In the genomic region with DNA sequence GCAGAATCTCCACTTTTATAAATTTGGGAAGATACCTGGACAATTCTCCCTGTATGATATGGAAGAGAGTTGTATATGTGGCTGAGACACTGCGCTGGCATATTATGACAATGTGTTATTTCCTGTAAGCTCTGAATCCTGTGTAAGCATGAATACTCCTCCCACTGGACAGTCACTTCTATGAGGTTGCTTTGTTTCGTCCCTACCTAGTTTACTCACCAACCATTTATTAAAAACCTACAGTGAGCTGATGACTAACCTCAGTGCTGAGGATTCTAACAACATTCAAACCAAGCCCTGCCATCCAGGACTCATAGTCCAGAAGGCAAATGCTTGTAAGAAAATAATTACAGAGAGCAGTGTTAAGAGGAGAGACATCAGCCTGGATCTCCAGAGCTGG, we compare ENCODE assay signal across 28 cellular contexts.
A peak's percentile ranks its signal among the peaks of the same experiment; 100 is the strongest.
DNase-seq lines count a peak whose midpoint lies in the region; FAIRE-seq and TF ChIP-seq lines count a peak whose summit lies in the region.
"Had no signal": no experiment of that assay in that cellular context is flagged by ENCODE, and none has a peak within 500 bp of the region (broad histone marks: within the 10 kb centered on the region; RNA-seq: fewer than 3 reads in every experiment).

No MANE protein-coding gene starts in this region.

- H3K9me3 ChIP-seq in breast epithelium: no peaks in the 10 kb centered on the region
- H3K9me3 ChIP-seq: A549, ascending aorta, upper lobe of right lung had no signal

- no peak for TF ChIP-seq CTCF in MCF 10A (IDR thresholded peaks at IDR 0.05; ENCODE audit: unreplicated experiment)
- no peak for TF ChIP-seq CTCF in breast epithelium (IDR thresholded peaks at IDR 0.05)
- TF ChIP-seq CTCF in bronchial epithelial cell (IDR thresholded peaks at IDR 0.05; ENCODE audit: insufficient read depth, low read length, severe bottlenecking): no peak

- CTCF ChIA-PET in MCF 10A (lab: Yijun Ruan, JAX): interaction anchor here (1.3 to 1.4 kb wide), 2 partner anchors 27 to 56 kb away, joined by 4 read pairs; no protein-coding TSS in a partner anchor

- peak overlapping the region; percentile 2 for H3K4me3 Mint-ChIP-seq in MCF 10A (ENCODE audit: unreplicated experiment)
- H3K4me3 Mint-ChIP-seq: activated naive CD8-positive, alpha-beta T cell; B cell; natural killer cell had no signal

- peak overlapping the region; percentile 16 for H3K27ac Mint-ChIP-seq in MCF 10A (ENCODE audit: low read depth, unreplicated experiment)
- H3K27ac Mint-ChIP-seq: activated naive CD8-positive, alpha-beta T cell; activated T-helper 2 cell treated with anti-CD3 and anti-CD28 coated beads, Interferon-gamma antibody, Interleukin-2, Interleukin-4, amounts not matched to agents 10 μg/mL and 5 μg/mL and 100 μg/mL, durations not matched to agents 14 hours and 24 hours and 36 hours; B cell; natural killer cell had no signal

- no peaks in the 10 kb centered on the region for H3K27me3 Mint-ChIP-seq in MCF 10A (ENCODE audit: insufficient read depth, unreplicated experiment)
- H3K27me3 Mint-ChIP-seq: activated naive CD8-positive, alpha-beta T cell; B cell had no signal

- FAIRE-seq in bronchial epithelial cell (lab: Jason Lieb, UNC) (no peak), urothelium cell line (lab: Jason Lieb, UNC) (no peak)
- FAIRE-seq: A549 had no signal

- TF ChIP-seq POLR2A in breast epithelium (IDR thresholded peaks at IDR 0.05): no peak

- H3K9me3 Mint-ChIP-seq in MCF 10A (ENCODE audit: unreplicated experiment): no peaks in the 10 kb centered on the region

- H3K36me3 Mint-ChIP-seq in MCF 10A (ENCODE audit: insufficient read depth, unreplicated experiment): no peaks in the 10 kb centered on the region
- H3K36me3 Mint-ChIP-seq: activated naive CD8-positive, alpha-beta T cell; natural killer cell had no signal

- intact Hi-C loops in MCF 10A (cut with micrococcal nuclease) (no loop called here), breast epithelium (cut with DNase I; ENCODE audit: low total_unique reads) (no loop called here)

- peak; percentile 50 for DNase-seq in MCF 10A (ENCODE audit: unreplicated experiment)
- DNase-seq in breast epithelium (ENCODE audit: low spot score in 2 of 2): no peak
- DNase-seq in NCI-H774 (lab: John Stamatoyannopoulos, UW): peak; percentile 9
- DNase-seq in bronchial epithelial cell (ENCODE audit: low read depth): peak; percentile 35
- peak; percentile 3 for DNase-seq in urothelium cell line (ENCODE audit: low spot score)
- no peak for DNase-seq in HCEC 1CT
- DNase-seq in 8988T: no peak
- no peak for DNase-seq in C1 segment of cervical spinal cord (lab: John Stamatoyannopoulos, UW)
- DNase-seq: activated CD4-positive, alpha-beta T cell treated with anti-CD3 and anti-CD28 coated beads, Interleukin-2, amount 50 U/mL, for 48 hours; activated CD8-positive, alpha-beta memory T cell treated with anti-CD3 and anti-CD28 coated beads, Interleukin-2, amount 50 U/mL, for 4 hours; cerebellar nuclear complex; COR-L47; dorsolateral prefrontal cortex; midbrain; natural killer cell; NCI-H187 treated with DMSO at 0.1 percent for 48 hours; NCI-H748 treated with DMSO at 0.1 percent for 48 hours; Right ventricle myocardium superior; stimulated activated CD4-positive, alpha-beta T cell treated with anti-CD3 and anti-CD28 coated beads, Interleukin-1b, Interleukin-23, amount 100 ng/mL, for 48 hours; T-helper 9 cell; upper lobe of right lung had no signal

- no peaks in the 10 kb centered on the region for H3K4me1 ChIP-seq in breast epithelium
- H3K4me1 ChIP-seq: A549, ascending aorta, upper lobe of right lung had no signal

- no peaks in the 10 kb centered on the region for H3K36me3 ChIP-seq in breast epithelium
- no peaks in the 10 kb centered on the region for H3K36me3 ChIP-seq in bronchial epithelial cell (ENCODE audit: control insufficient read depth, insufficient read depth, low read length)
- H3K36me3 ChIP-seq: ascending aorta, upper lobe of right lung had no signal

- no peak overlapping the region for H3K4me3 ChIP-seq in breast epithelium
- no peak overlapping the region for H3K4me3 ChIP-seq in bronchial epithelial cell (ENCODE audit: low read depth, low read length)
- H3K4me3 ChIP-seq: A549, ascending aorta, dorsolateral prefrontal cortex, skin epidermis, upper lobe of right lung had no signal

- H3K27me3 ChIP-seq in breast epithelium (no peaks in the 10 kb centered on the region), bronchial epithelial cell (ENCODE audit: control insufficient read depth, insufficient read depth, low read length) (no peaks in the 10 kb centered on the region)
- H3K27me3 ChIP-seq: ascending aorta, upper lobe of right lung had no signal

- no peak overlapping the region for H3K27ac ChIP-seq in breast epithelium
- H3K27ac ChIP-seq: A549, ascending aorta, dorsolateral prefrontal cortex, KMS-11, skin epidermis, upper lobe of right lung had no signal

- POLR2A ChIA-PET in MCF 10A (lab: Yijun Ruan, JAX): interaction anchor here (1.0 kb wide), 1 partner anchor 49 kb away, joined by 3 read pairs; no protein-coding TSS in a partner anchor

- BruUV-seq in MCF 10A (replicated peaks; lab: Mats Ljungman, UMichigan): no TSS peak

- H3K4me1 Mint-ChIP-seq in MCF 10A (ENCODE audit: insufficient read depth, unreplicated experiment): peaks cover 15% of the 10 kb centered on the region
- H3K4me1 Mint-ChIP-seq: B cell, natural killer cell had no signal

Comparison
In these comparisons a context has a peak if more than half of its experiments do, and no peak if none do; other contexts are left out.
1. DNase-seq: peak in MCF 10A (single experiment), NCI-H774 (single experiment), bronchial epithelial cell (single experiment) and urothelium cell line (single experiment); none in breast epithelium (0 of 2), HCEC 1CT (single experiment), 8988T (single experiment) and C1 segment of cervical spinal cord (0 of 14).